In the genomic region with DNA sequence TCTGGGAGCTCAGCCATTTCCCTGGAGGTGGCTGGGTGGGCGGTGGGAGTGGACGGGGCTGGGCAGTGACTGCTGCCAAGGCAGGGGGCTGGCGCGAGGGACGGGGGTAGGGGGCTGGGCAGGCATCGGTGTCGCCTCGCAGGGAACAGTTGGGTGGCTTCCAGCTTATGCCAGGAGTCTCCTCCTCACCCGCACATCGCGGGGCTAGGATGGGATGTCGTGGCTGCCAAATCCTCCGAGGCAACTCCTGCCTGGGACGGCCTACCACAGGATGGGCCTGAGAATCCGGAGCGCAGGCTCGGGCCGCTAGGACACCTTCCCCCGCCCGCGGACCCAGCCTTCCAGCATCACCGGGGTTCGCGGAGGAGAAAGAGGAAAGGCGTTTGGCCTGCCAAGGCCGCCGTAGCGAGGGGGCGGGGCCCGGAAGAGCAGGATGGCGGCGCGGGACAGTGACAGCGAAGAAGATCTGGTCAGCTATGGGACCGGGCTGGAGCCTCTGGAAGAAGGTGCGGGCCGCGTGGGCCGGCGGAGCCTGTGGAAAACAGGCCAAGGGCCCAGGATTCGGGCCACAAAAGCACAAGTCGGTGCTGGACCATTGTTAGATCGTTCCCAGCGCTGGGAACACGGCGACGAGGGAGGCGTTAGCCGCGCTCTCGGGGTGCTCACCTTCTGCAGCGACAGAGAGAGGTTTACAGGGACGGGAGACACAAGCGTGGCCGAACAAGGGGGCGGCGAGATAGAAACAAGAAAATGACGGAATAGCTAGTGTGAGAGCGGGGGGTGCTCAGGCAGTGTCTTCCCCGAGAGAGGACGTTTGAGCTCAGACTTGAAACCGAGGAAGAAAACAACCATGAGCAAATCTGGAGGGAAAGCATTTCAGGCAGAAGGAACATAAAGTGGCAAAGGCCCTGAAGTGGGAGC, we compare ENCODE assay signal across 8 cellular contexts. TPM values are rescaled to one million over a fixed set of nuclear protein-coding genes. Genes with fewer than 3 reads are reported as not detected.
DNase-seq lines count a peak whose midpoint lies in the region; ATAC-seq and TF ChIP-seq lines count a peak whose summit lies in the region.

A gene with protein sequence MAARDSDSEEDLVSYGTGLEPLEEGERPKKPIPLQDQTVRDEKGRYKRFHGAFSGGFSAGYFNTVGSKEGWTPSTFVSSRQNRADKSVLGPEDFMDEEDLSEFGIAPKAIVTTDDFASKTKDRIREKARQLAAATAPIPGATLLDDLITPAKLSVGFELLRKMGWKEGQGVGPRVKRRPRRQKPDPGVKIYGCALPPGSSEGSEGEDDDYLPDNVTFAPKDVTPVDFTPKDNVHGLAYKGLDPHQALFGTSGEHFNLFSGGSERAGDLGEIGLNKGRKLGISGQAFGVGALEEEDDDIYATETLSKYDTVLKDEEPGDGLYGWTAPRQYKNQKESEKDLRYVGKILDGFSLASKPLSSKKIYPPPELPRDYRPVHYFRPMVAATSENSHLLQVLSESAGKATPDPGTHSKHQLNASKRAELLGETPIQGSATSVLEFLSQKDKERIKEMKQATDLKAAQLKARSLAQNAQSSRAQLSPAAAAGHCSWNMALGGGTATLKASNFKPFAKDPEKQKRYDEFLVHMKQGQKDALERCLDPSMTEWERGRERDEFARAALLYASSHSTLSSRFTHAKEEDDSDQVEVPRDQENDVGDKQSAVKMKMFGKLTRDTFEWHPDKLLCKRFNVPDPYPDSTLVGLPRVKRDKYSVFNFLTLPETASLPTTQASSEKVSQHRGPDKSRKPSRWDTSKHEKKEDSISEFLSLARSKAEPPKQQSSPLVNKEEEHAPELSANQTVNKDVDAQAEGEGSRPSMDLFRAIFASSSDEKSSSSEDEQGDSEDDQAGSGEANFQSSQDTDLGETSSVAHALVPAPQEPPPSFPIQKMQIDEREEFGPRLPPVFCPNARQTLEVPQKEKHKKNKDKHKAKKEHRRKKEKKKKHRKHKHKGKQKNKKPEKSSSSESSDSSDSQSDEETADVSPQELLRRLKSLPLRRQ (plus strand): TSS at position 421 of the 921 bp plus-strand sequence. CDS start 13 bp downstream, at position 434.

- peak within 1 kb of the TSS; percentile 93 for H3K27ac Mint-ChIP-seq in activated B cell treated with CpG ODN at 0.5 μM for 24 hours

- H3K36me3 Mint-ChIP-seq in activated B cell treated with CpG ODN at 0.5 μM for 24 hours (ENCODE audit: low read depth): peaks cover 12% of the 10 kb centered on the region

- H3K4me3 ChIP-seq in ACC112 (ENCODE audit: low read depth, low read length) (peak within 1 kb of the TSS; percentile 99), cardiac fibroblast (replicated peaks in 1 of 2; ENCODE audit: low read depth in 2 of 2, low read length in 2 of 2) (peak within 1 kb of the TSS; percentile 94 to 99), spleen (peak within 1 kb of the TSS; percentile 56 to 98 (median 88))

- TF ChIP-seq CTCF in activated B cell treated with CpG ODN at 0.5 μM for 24 hours (IDR thresholded peaks at IDR 0.05): no peak
- TF ChIP-seq CTCF in cardiac fibroblast (IDR thresholded peaks at IDR 0.05; ENCODE audit: low read depth, low read length): no peak
- TF ChIP-seq CTCF in spleen (IDR thresholded peaks at IDR 0.05 in 8 of 11, conservative IDR thresholded peaks at IDR 0.05 in 3 of 11): peak in 3 of 11 experiments; percentile 17 to 25 (median 18)

- ATAC-seq in GM18861 (IDR thresholded peaks at IDR 0.05; ENCODE audit: unreplicated experiment): peak; percentile 65
- peak; percentile 83 for ATAC-seq in HG03103 (IDR thresholded peaks at IDR 0.05; ENCODE audit: low read depth, unreplicated experiment)
- ATAC-seq in activated B cell treated with CpG ODN at 0.5 μM for 24 hours (ENCODE audit: low read depth): peak; percentile 98

- H3K4me3 Mint-ChIP-seq in activated B cell treated with CpG ODN at 0.5 μM for 24 hours: peak within 1 kb of the TSS; percentile 99

- no peaks in the 10 kb centered on the region for H3K9me3 ChIP-seq in spleen

- peaks cover 14% of the 10 kb centered on the region for H3K79me2 ChIP-seq in ACC112 (ENCODE audit: control insufficient read depth, insufficient read depth, low read length, unreplicated experiment)

- peak within 1 kb of the TSS; percentile 9; the same call in 1 of the 2 replicates for H3K27ac ChIP-seq in ACC112 (ENCODE audit: low read depth, low read length)
- peak within 1 kb of the TSS; percentile 67 to 91 (median 87) for H3K27ac ChIP-seq in spleen

- WGBS in spleen, 5 donors: 0 to 1% (median 1%) methylated on average over 47 to 62 of the region's 62 CpGs

- POLR2A ChIA-PET in activated B cell treated with CpG ODN at 0.5 μM for 24 hours (lab: Charles Lee): interaction anchor here (1.0 to 1.8 kb wide), 5 partner anchors 43 to 389 kb away, joined by 3 to 12 read pairs (median 4); a partner anchor contains a TSS

- CTCF ChIA-PET in activated B cell treated with CpG ODN at 0.5 μM for 24 hours (lab: Charles Lee): no interaction called here

- H2AFZ ChIP-seq in ACC112 (ENCODE audit: low read length, unreplicated experiment): peak within 1 kb of the TSS; percentile 95

- intact Hi-C loops in activated B cell treated with CpG ODN at 0.5 μM for 24 hours (cut with micrococcal nuclease): loop anchor here (1.0 to 2.0 kb wide), 4 partner anchors 17 to 222 kb away; a partner anchor contains a TSS
- intact Hi-C loops in spleen (cut with DNase I; ENCODE audit: low total_unique reads): no loop called here

- no peaks in the 10 kb centered on the region for H3K27me3 Mint-ChIP-seq in activated B cell treated with CpG ODN at 0.5 μM for 24 hours

- H3K9me3 Mint-ChIP-seq in activated B cell treated with CpG ODN at 0.5 μM for 24 hours: no peaks in the 10 kb centered on the region

- H3K27me3 ChIP-seq in ACC112 (ENCODE audit: insufficient read depth, low read length) (no peaks in the 10 kb centered on the region), spleen (replicated peaks in 1 of 7) (no peaks in the 10 kb centered on the region)

- peaks cover 7% of the 10 kb centered on the region for H3K4me1 ChIP-seq in ACC112 (ENCODE audit: control insufficient read depth, insufficient read depth, low read length, unreplicated experiment)
- peaks cover 11 to 35% (median 19%) of the 10 kb centered on the region in 6 donors for H3K4me1 ChIP-seq in spleen

- no peak for TF ChIP-seq POLR2A in spleen (IDR thresholded peaks at IDR 0.05)

- peaks cover 23% of the 10 kb centered on the region for H3K4me1 Mint-ChIP-seq in activated B cell treated with CpG ODN at 0.5 μM for 24 hours

- DNase-seq in NCI-H2227 (lab: John Stamatoyannopoulos, UW; ENCODE audit: unreplicated experiment): peak; percentile 100
- peak; percentile 83 for DNase-seq in activated B cell treated with CpG ODN at 0.5 μM for 24 hours
- DNase-seq in cardiac fibroblast (ENCODE audit: low read depth in 2 of 2): peak; percentile 85
- DNase-seq in inferior parietal cortex (ENCODE audit: extremely low spot score): peak; percentile 90
- DNase-seq in spleen: peak; percentile 97

- H3K36me3 ChIP-seq in ACC112 (ENCODE audit: insufficient read depth, low read length) (no peaks in the 10 kb centered on the region), spleen (no peaks in the 10 kb centered on the region)

RNA-seq across cellular contexts. Expression of the gene that starts here (rescaled TPM):
- total RNA-seq in activated B cell treated with CpG ODN at 0.5 μM for 24 hours (12.8 and 13.0 TPM in 2 replicates), spleen (10 to 100 TPM in 4 of 7 donors, 1 to 10 TPM in 3; 7.6 to 12.7 (median 11.3) TPM)
- 1 to 10 TPM; 3.9 to 5.3 (median 4.1) TPM for polyA plus RNA-seq in spleen

Comparison
In these comparisons a context has a peak if more than half of its experiments do, and no peak if none do; other contexts are left out.
1. Peak in every context shown above with its lines: DNase-seq, ATAC-seq, H3K4me3 ChIP-seq and H3K27ac ChIP-seq.